ENCODE assay signal across 12 cellular contexts in genomic region chr12:119594399-119594730, GRCh38. TPM values are rescaled to one million over a fixed set of nuclear protein-coding genes. Genes with fewer than 3 reads are reported as not detected.
A peak's percentile ranks its signal among the peaks of the same experiment; 100 is the strongest.
DNase-seq lines count a peak whose midpoint lies in the region; ATAC-seq and TF ChIP-seq lines count a peak whose summit lies in the region.
"Had no signal": no experiment of that assay in that cellular context is flagged by ENCODE, and none has a peak within 500 bp of the region (broad histone marks: within the 10 kb centered on the region; RNA-seq: fewer than 3 reads in every experiment).

No MANE protein-coding gene starts in this region.

- no peak for TF ChIP-seq POLR2A in thyroid gland (IDR thresholded peaks at IDR 0.05)

- H3K9ac ChIP-seq in mesenchymal stem cell (ENCODE audit: low read length), result peak overlapping the region; percentile 76

- H3K23ac ChIP-seq in mesenchymal stem cell (ENCODE audit: low read length in 2 of 2), result no peak overlapping the region

- H2AFZ ChIP-seq in mesenchymal stem cell (ENCODE audit: low read depth, low read length), result no peak overlapping the region

- no peaks in the 10 kb centered on the region for H3K9me3 ChIP-seq in mesenchymal stem cell (ENCODE audit: control insufficient read depth, low read length)
- no peaks in the 10 kb centered on the region for H3K9me3 ChIP-seq in thyroid gland
- no peaks in the 10 kb centered on the region for H3K9me3 ChIP-seq in mucosa of descending colon
- H3K9me3 ChIP-seq: adrenal gland had no signal

- H3K27me3 ChIP-seq in mesenchymal stem cell (ENCODE audit: control insufficient read depth in 1 of 2, insufficient read depth in 1 of 2, low read length in 2 of 2), result peaks cover 21 to 38% of the 10 kb centered on the region in 2 experiments
- no peaks in the 10 kb centered on the region for H3K27me3 ChIP-seq in thyroid gland

- DNase-seq in DMS79 treated with DMSO at 0.1 percent for 48 hours (lab: John Stamatoyannopoulos, UW) (peak; percentile 25), DMS79 (lab: John Stamatoyannopoulos, UW) (no peak), fibroblast of mammary gland (ENCODE audit: low read depth) (no peak), mesenchymal stem cell (no peak), thyroid gland (peak; percentile 5 to 20), mucosa of descending colon (no peak), COLO829 (ENCODE audit: low spot score) (no peak)
- DNase-seq: 8988T, adrenal gland, PC-3 had no signal

- H3K4me3 ChIP-seq in fibroblast of mammary gland (ENCODE audit: control insufficient read depth, low read depth, low read length) (peak overlapping the region; percentile 38), mesenchymal stem cell (ENCODE audit: insufficient read depth in 1 of 2, low read depth in 1 of 2, low read length in 2 of 2) (peak overlapping the region in 1 of 2 experiments; percentile 70), thyroid gland (replicated peaks in 1 of 3) (peak overlapping the region in 2 of 3 donors; percentile 31 to 50), mucosa of descending colon (no peak overlapping the region)

- no peak overlapping the region for H4K91ac ChIP-seq in mesenchymal stem cell (ENCODE audit: low read length)

- H2BK12ac ChIP-seq in mesenchymal stem cell (ENCODE audit: low read length in 2 of 2), result no peak overlapping the region

- no peak overlapping the region for H2AK5ac ChIP-seq in mesenchymal stem cell (ENCODE audit: low read length, severe bottlenecking)

- no peak overlapping the region for H3K14ac ChIP-seq in mesenchymal stem cell (ENCODE audit: low read length in 2 of 2)

- H3K4me2 ChIP-seq in mesenchymal stem cell (ENCODE audit: low read length, poor library complexity, severe bottlenecking), result no peak overlapping the region

- H3K4ac ChIP-seq in mesenchymal stem cell (ENCODE audit: low read depth in 1 of 2, low read length in 2 of 2), result no peak overlapping the region

- ATAC-seq in mucosa of descending colon, result no peak
- no peak for ATAC-seq in GM21367 (IDR thresholded peaks at IDR 0.05; ENCODE audit: unreplicated experiment)
- ATAC-seq: activated CD4-positive, CD25-positive, alpha-beta regulatory T cell treated with anti-CD3 and anti-CD28 coated beads, Interleukin-2, amount 50 U/mL, for 24 hours; PC-3 had no signal

- no peak for TF ChIP-seq CTCF in fibroblast of mammary gland (conservative IDR thresholded peaks at IDR 0.05; ENCODE audit: control insufficient read depth, insufficient read depth, low read depth, low read length)
- TF ChIP-seq CTCF in thyroid gland (IDR thresholded peaks at IDR 0.05), result no peak
- TF ChIP-seq CTCF in mucosa of descending colon (IDR thresholded peaks at IDR 0.05), result no peak

- H3K79me1 ChIP-seq in mesenchymal stem cell (replicated peaks; ENCODE audit: low read length, poor library complexity, severe bottlenecking), result no peaks in the 10 kb centered on the region

- no peak overlapping the region for H4K8ac ChIP-seq in mesenchymal stem cell (ENCODE audit: low read length)

- no peak overlapping the region for H2BK120ac ChIP-seq in mesenchymal stem cell (ENCODE audit: low read depth, low read length)

- intact Hi-C loops in thyroid gland (cut with DNase I), result no loop called here
- intact Hi-C loops in mucosa of descending colon (cut with DNase I, micrococcal nuclease), result no loop called here

- no peaks in the 10 kb centered on the region for H3K36me3 ChIP-seq in mesenchymal stem cell (ENCODE audit: control insufficient read depth in 1 of 2, insufficient read depth in 2 of 2, low read depth in 1 of 2, low read length in 2 of 2)
- no peaks in the 10 kb centered on the region for H3K36me3 ChIP-seq in thyroid gland
- H3K36me3 ChIP-seq in mucosa of descending colon (ENCODE audit: low read depth), result no peaks in the 10 kb centered on the region
- H3K36me3 ChIP-seq: adrenal gland had no signal

- 2% methylated on average over 22 of the region's 22 CpGs for WGBS in mesenchymal stem cell
- 0 to 1% methylated on average over 22 of the region's 22 CpGs for WGBS in thyroid gland, 2 donors

- H3K27ac ChIP-seq in mesenchymal stem cell (ENCODE audit: low read length, poor library complexity, severe bottlenecking) (no peak overlapping the region), thyroid gland (peak overlapping the region; percentile 35 to 96 (median 93))

- no peak overlapping the region for H3K18ac ChIP-seq in mesenchymal stem cell (ENCODE audit: low read depth in 1 of 2, low read length in 2 of 2)

- H3K4me1 ChIP-seq in mesenchymal stem cell (ENCODE audit: control insufficient read depth, insufficient read depth, low read depth, low read length) (peaks cover 7% of the 10 kb centered on the region), thyroid gland (peaks cover 7 to 28% of the 10 kb centered on the region in 2 donors), mucosa of descending colon (ENCODE audit: low read depth) (peaks cover 3% of the 10 kb centered on the region)
- H3K4me1 ChIP-seq: adrenal gland had no signal

- no peak overlapping the region for H2BK15ac ChIP-seq in mesenchymal stem cell (ENCODE audit: low read depth, poor library complexity, severe bottlenecking)

- no peak overlapping the region for H2BK5ac ChIP-seq in mesenchymal stem cell (ENCODE audit: low read depth, low read length, poor library complexity, severe bottlenecking)

RNA-seq across cellular contexts. Expression of gene TMEM233, which starts 0.8 kb away (rescaled TPM):
- polyA plus RNA-seq in mesenchymal stem cell (2013, experiment 1 of 2), result not detected
- polyA plus RNA-seq in mesenchymal stem cell (2013, experiment 2 of 2), result not detected
- 1 to 10 TPM; 1.3 to 7.9 (median 4.4) TPM for total RNA-seq in thyroid gland
- total RNA-seq in mucosa of descending colon, result under 1 TPM in 2 of 3 donors, not detected in 1; 0.27 to 0.63 TPM
- total RNA-seq: PC-3 had no signal

Comparison
In these comparisons a context has a peak if more than half of its experiments do, and no peak if none do; other contexts are left out.
1. DNase-seq: peak in DMS79 treated with DMSO at 0.1 percent for 48 hours (single experiment) and thyroid gland (2 of 2); none in DMS79 (single experiment), fibroblast of mammary gland (single experiment), mesenchymal stem cell (single experiment), mucosa of descending colon (0 of 3) and COLO829 (single experiment).